20 cellular contexts compared by ENCODE assay signal in the genomic region with DNA sequence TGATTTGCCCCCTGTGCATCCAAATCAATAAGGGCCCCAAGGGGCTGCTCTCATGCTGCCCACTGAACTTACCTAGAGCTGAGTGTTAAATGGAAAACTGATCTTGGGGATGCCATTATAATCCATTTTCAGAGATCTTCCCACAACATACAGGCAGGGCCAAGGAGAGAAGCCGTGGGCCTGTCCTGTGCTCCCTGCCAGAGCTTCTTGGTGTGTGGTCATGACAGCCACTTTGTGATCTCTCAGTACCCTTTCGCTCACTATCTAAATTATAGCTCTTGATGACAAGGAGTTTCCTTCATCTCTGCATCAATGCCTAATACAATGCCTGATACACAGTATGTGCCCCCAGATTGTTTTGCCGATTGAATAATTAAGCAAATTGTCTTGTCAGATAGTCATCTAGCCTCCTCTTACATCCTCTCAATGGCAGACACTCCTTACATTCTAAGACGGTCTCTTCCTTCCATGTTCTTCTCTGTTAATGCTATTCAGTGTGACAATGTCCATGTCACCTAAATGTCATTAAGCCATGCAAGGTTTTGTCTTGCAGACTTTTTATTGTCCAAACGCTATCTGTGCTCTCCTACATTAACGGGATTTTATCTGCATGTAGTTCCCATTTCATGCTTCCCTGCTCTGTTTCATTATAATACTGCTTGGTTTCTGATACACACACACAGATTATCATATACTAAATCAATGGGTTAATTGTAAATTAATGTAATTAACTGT. TPM values are rescaled to one million over a fixed set of nuclear protein-coding genes. Genes with fewer than 3 reads are reported as not detected.
DNase-seq lines count a peak whose midpoint lies in the region; ATAC-seq, FAIRE-seq and TF ChIP-seq lines count a peak whose summit lies in the region.
"Had no signal": no experiment of that assay in that cellular context is flagged by ENCODE, and none has a peak within 500 bp of the region (broad histone marks: within the 10 kb centered on the region; RNA-seq: fewer than 3 reads in every experiment).

No MANE protein-coding gene starts in this region.

- H3K79me2 ChIP-seq in SK-N-SH (ENCODE audit: insufficient read depth) (peaks cover 9% of the 10 kb centered on the region), neural progenitor cell (ENCODE audit: low read depth) (peaks cover 78% of the 10 kb centered on the region)

- H3K27ac ChIP-seq in SK-N-SH (ENCODE audit: low read depth in 2 of 2, low read length in 1 of 2), result peak overlapping the region in 1 of 2 experiments; percentile 96; a peak in 2 of 4 replicates
- no peak overlapping the region for H3K27ac ChIP-seq in neural progenitor cell
- no peak overlapping the region for H3K27ac ChIP-seq in uterus
- H3K27ac ChIP-seq: HL-60, PC-9, SJSA1 had no signal

- H3K4me3 ChIP-seq in SK-N-SH (ENCODE audit: low read depth in 2 of 2, low read length in 1 of 2), result no peak overlapping the region; a peak in 1 of 4 replicates
- H3K4me3 ChIP-seq in endocrine pancreas (ENCODE audit: control insufficient read depth, insufficient read depth, low read length), result peak overlapping the region; percentile 71
- H3K4me3 ChIP-seq in neural progenitor cell, result no peak overlapping the region
- no peak overlapping the region for H3K4me3 ChIP-seq in uterus
- H3K4me3 ChIP-seq: PC-9, SJSA1 had no signal

- peaks cover 15% of the 10 kb centered on the region for H3K9me3 Mint-ChIP-seq in neural progenitor cell
- H3K9me3 Mint-ChIP-seq: IgD-negative memory B cell, T-cell had no signal

- ATAC-seq in HG03457 (IDR thresholded peaks at IDR 0.05; ENCODE audit: unreplicated experiment) (no peak), GM19035 (IDR thresholded peaks at IDR 0.05; ENCODE audit: unreplicated experiment) (no peak)
- ATAC-seq: T-cell had no signal

- peaks cover 34% of the 10 kb centered on the region for H3K4me1 Mint-ChIP-seq in neural progenitor cell
- H3K4me1 Mint-ChIP-seq: CD14-positive monocyte, IgD-negative memory B cell, T-cell had no signal

- H3K27ac Mint-ChIP-seq in neural progenitor cell, result peak overlapping the region; percentile 5
- H3K27ac Mint-ChIP-seq: CD14-positive monocyte, IgD-negative memory B cell, T-cell had no signal

- POLR2A ChIA-PET in SK-N-SH (lab: Yijun Ruan, JAX), result no interaction called here

- H3K27me3 Mint-ChIP-seq in neural progenitor cell (ENCODE audit: insufficient read depth, low read depth), result no peaks in the 10 kb centered on the region
- H3K27me3 Mint-ChIP-seq: IgD-negative memory B cell had no signal

- H2AFZ ChIP-seq in SK-N-SH (ENCODE audit: low read depth) (no peak overlapping the region), neural progenitor cell (replicated peaks) (no peak overlapping the region)
- H2AFZ ChIP-seq: PC-9 had no signal

- H3F3A ChIP-seq in SK-N-SH (replicated peaks; ENCODE audit: insufficient read depth) (peaks cover 6% of the 10 kb centered on the region), neural progenitor cell (ENCODE audit: low read depth) (peaks cover 5% of the 10 kb centered on the region)

- no peak overlapping the region for H3K9ac ChIP-seq in SK-N-SH
- H3K9ac ChIP-seq in endocrine pancreas (ENCODE audit: control insufficient read depth, insufficient read depth, low read length), result no peak overlapping the region
- no peak overlapping the region for H3K9ac ChIP-seq in neural progenitor cell

- peaks cover 21% of the 10 kb centered on the region for H3K36me3 Mint-ChIP-seq in neural progenitor cell
- H3K36me3 Mint-ChIP-seq: CD14-positive monocyte, IgD-negative memory B cell, T-cell had no signal

- WGBS in SK-N-SH (ENCODE audit: low lambda C conversion rate), result 55% methylated on average over 6 of the region's 6 CpGs

- no peak for TF ChIP-seq CTCF in D721Med (IDR thresholded peaks at IDR 0.05; ENCODE audit: insufficient read depth, missing control alignments)
- no peak for TF ChIP-seq CTCF in SK-N-SH (IDR thresholded peaks at IDR 0.05)
- no peak for TF ChIP-seq CTCF in neural progenitor cell (IDR thresholded peaks at IDR 0.05)
- TF ChIP-seq CTCF in uterus (IDR thresholded peaks at IDR 0.05), result no peak

- H3K9me2 ChIP-seq in SK-N-SH, result no peaks in the 10 kb centered on the region

- no peak for TF ChIP-seq POLR2A in uterus (IDR thresholded peaks at IDR 0.05)

- CTCF ChIA-PET in SK-N-SH (lab: Yijun Ruan, JAX), result interaction anchor here (0.6 to 0.7 kb wide), 2 partner anchors 67 to 154 kb away, joined by 4 read pairs; no protein-coding TSS in a partner anchor

- no peak for DNase-seq in D721Med (ENCODE audit: insufficient read length, low spot score)
- peak; percentile 20 for DNase-seq in SK-N-SH
- DNase-seq in neural progenitor cell (ENCODE audit: low spot score), result no peak
- no peak for DNase-seq in uterus
- DNase-seq in GM03348 (ENCODE audit: low spot score), result no peak
- DNase-seq: Kasumi-1, MM.1S, NCI-H1105 treated with DMSO at 0.1 percent for 48 hours, NCI-H187 treated with DMSO at 0.1 percent for 48 hours, PC-9, T-cell had no signal

- H3K4me2 ChIP-seq in SK-N-SH (no peak overlapping the region), neural progenitor cell (no peak overlapping the region)
- H3K4me2 ChIP-seq: PC-9 had no signal

- no peak for TF ChIP-seq RAD21 in SK-N-SH (IDR thresholded peaks at IDR 0.05; ENCODE audit: low read length)

- H3K9me3 ChIP-seq in SK-N-SH (no peaks in the 10 kb centered on the region), endocrine pancreas (ENCODE audit: control insufficient read depth, low read length) (no peaks in the 10 kb centered on the region), neural progenitor cell (ENCODE audit: low read depth) (no peaks in the 10 kb centered on the region), uterus (no peaks in the 10 kb centered on the region)
- H3K9me3 ChIP-seq: SJSA1 had no signal

- peak in 1 of 2 experiments; percentile 57; a peak in 2 of 4 replicates for TF ChIP-seq EP300 in SK-N-SH (IDR thresholded peaks at IDR 0.05; ENCODE audit: borderline replicate concordance in 1 of 2, low read depth in 1 of 2, low read length in 1 of 2)

- H3K4me1 ChIP-seq in SK-N-SH (ENCODE audit: control insufficient read depth in 1 of 2, insufficient read depth in 2 of 2, low read depth in 1 of 2, low read length in 1 of 2) (peaks cover 15 to 36% of the 10 kb centered on the region in 2 experiments; a peak in 3 of 4 replicates), endocrine pancreas (ENCODE audit: control insufficient read depth, insufficient read depth, low read length) (peaks cover 51% of the 10 kb centered on the region), neural progenitor cell (peaks cover 27% of the 10 kb centered on the region), uterus (no peaks in the 10 kb centered on the region)
- H3K4me1 ChIP-seq: SJSA1 had no signal

- FAIRE-seq in D721Med (lab: Jason Lieb, UNC), result peak; percentile 90
- FAIRE-seq: H54, HTR-8/SVneo had no signal

- H4K20me1 ChIP-seq in SK-N-SH (ENCODE audit: insufficient read depth) (no peaks in the 10 kb centered on the region), neural progenitor cell (ENCODE audit: low read depth) (peaks cover 25% of the 10 kb centered on the region)

- no peaks in the 10 kb centered on the region for H3K36me3 ChIP-seq in SK-N-SH (replicated peaks in 1 of 2; ENCODE audit: control insufficient read depth in 1 of 2, insufficient read depth in 2 of 2, low read length in 1 of 2)
- no peaks in the 10 kb centered on the region for H3K36me3 ChIP-seq in endocrine pancreas (ENCODE audit: control insufficient read depth, insufficient read depth, low read length)
- H3K36me3 ChIP-seq in neural progenitor cell, result no peaks in the 10 kb centered on the region
- H3K36me3 ChIP-seq in uterus, result no peaks in the 10 kb centered on the region
- H3K36me3 ChIP-seq: SJSA1 had no signal

- H3K4me3 Mint-ChIP-seq in neural progenitor cell, result no peak overlapping the region
- H3K4me3 Mint-ChIP-seq: CD14-positive monocyte, IgD-negative memory B cell, T-cell had no signal

- intact Hi-C loops in uterus (cut with DNase I; ENCODE audit: low total_unique reads), result no loop called here

- H3K27me3 ChIP-seq in SK-N-SH (ENCODE audit: insufficient read depth) (no peaks in the 10 kb centered on the region), endocrine pancreas (ENCODE audit: control insufficient read depth, insufficient read depth, low read length) (no peaks in the 10 kb centered on the region), neural progenitor cell (no peaks in the 10 kb centered on the region), uterus (no peaks in the 10 kb centered on the region)
- H3K27me3 ChIP-seq: SJSA1 had no signal

TF ChIP-seq in SK-N-SH, 30 proteins besides CTCF, POLR2A, EP300 and RAD21 (continues in another document):
- TF ChIP-seq ZBTB33 (IDR thresholded peaks at IDR 0.05; ENCODE audit: borderline replicate concordance, low read depth) (no peak), FOSL2 (IDR thresholded peaks at IDR 0.05; ENCODE audit: borderline replicate concordance, low read depth) (no peak), GABPA (IDR thresholded peaks at IDR 0.05; ENCODE audit: low read depth) (no peak), SIN3A (IDR thresholded peaks at IDR 0.05; ENCODE audit: borderline replicate concordance, low read depth, low read length) (no peak), TCF12 (IDR thresholded peaks at IDR 0.05) (peak; percentile 37; the same call in 1 of the 2 replicates), POLR2AphosphoS5 (IDR thresholded peaks at IDR 0.05; ENCODE audit: low read depth, low read length) (no peak), SMC3 (IDR thresholded peaks at IDR 0.05; ENCODE audit: low read depth, low read length) (no peak), RXRA (IDR thresholded peaks at IDR 0.05; ENCODE audit: borderline replicate concordance, low read depth) (no peak)

RNA-seq across cellular contexts. Expression of gene CSRNP3, which starts 5.9 kb away (rescaled TPM):
- polyA plus RNA-seq in SK-N-SH (2012; rRNA removed), result 1.0 and 2.4 TPM in 2 replicates
- polyA plus RNA-seq in SK-N-SH (2012; cell fraction: cytosol; rRNA removed), result 1.9 and 2.8 TPM in 2 replicates
- polyA plus RNA-seq in SK-N-SH (2012; cell fraction: nucleus; rRNA removed), result 0.72 and 1.2 TPM in 2 replicates
- 14.7 and 16.9 TPM in 2 replicates for total RNA-seq in neural progenitor cell (ENCODE audit: low replicate concordance)
- 10 to 100 TPM in 1 of 4 donors, 1 to 10 TPM in 3; 1.0 to 44.1 (median 4.3) TPM for total RNA-seq in uterus
- total RNA-seq: SJSA1 had no signal
- polyA plus RNA-seq: CD14-positive monocyte, IgD-negative memory B cell had no signal
